ENCODE assay signal across 1 cellular context in the genomic region with DNA sequence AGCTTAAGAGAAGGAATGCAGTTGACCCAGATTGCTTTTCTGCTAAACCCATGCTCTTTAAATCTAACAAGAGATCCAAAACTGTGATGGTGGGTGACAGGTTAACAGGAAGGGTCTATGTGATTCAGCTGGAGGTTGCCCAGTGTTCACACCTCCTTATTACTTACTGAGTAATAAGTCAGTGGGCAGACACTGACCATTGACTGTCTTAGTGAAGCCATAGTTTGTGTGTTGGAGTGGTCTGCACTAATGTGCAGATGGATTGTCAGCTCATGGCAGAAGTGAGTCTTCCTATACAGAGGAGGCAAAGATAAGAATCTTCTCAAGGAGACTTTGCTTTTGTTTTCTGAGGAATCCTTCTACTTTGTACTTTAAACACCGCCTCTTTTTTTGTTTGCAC.
TF ChIP-seq lines count a peak whose summit lies in the region.

No MANE protein-coding gene starts in this region.

TF ChIP-seq in IMR-90, 13 proteins besides CTCF, POLR2A, EP300 and RAD21:
- TF ChIP-seq, protein P1, sequence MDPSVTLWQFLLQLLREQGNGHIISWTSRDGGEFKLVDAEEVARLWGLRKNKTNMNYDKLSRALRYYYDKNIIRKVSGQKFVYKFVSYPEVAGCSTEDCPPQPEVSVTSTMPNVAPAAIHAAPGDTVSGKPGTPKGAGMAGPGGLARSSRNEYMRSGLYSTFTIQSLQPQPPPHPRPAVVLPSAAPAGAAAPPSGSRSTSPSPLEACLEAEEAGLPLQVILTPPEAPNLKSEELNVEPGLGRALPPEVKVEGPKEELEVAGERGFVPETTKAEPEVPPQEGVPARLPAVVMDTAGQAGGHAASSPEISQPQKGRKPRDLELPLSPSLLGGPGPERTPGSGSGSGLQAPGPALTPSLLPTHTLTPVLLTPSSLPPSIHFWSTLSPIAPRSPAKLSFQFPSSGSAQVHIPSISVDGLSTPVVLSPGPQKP (IDR thresholded peaks at IDR 0.05; ENCODE audit: borderline replicate concordance, low read depth, low read length), result no peak
- TF ChIP-seq NFE2L2 (IDR thresholded peaks at IDR 0.05; ENCODE audit: low read depth, low read length), result no peak
- TF ChIP-seq SMC3 (IDR thresholded peaks at IDR 0.05; ENCODE audit: low read depth, low read length), result no peak
- TF ChIP-seq MXI1 (IDR thresholded peaks at IDR 0.05; ENCODE audit: borderline replicate concordance, low read depth, low read length), result no peak
- TF ChIP-seq MAFK (IDR thresholded peaks at IDR 0.05; ENCODE audit: low read depth, low read length), result no peak
- no peak for TF ChIP-seq MAZ (IDR thresholded peaks at IDR 0.05; ENCODE audit: borderline replicate concordance, low read depth, low read length)
- TF ChIP-seq RCOR1 (IDR thresholded peaks at IDR 0.05; ENCODE audit: insufficient replicate concordance, low read length), result no peak
- no peak for TF ChIP-seq CEBPB (IDR thresholded peaks at IDR 0.05; ENCODE audit: low read depth, low read length)
- TF ChIP-seq BHLHE40 (IDR thresholded peaks at IDR 0.05; ENCODE audit: low read depth, low read length), result no peak
- TF ChIP-seq, protein P2, sequence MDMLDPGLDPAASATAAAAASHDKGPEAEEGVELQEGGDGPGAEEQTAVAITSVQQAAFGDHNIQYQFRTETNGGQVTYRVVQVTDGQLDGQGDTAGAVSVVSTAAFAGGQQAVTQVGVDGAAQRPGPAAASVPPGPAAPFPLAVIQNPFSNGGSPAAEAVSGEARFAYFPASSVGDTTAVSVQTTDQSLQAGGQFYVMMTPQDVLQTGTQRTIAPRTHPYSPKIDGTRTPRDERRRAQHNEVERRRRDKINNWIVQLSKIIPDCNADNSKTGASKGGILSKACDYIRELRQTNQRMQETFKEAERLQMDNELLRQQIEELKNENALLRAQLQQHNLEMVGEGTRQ (IDR thresholded peaks at IDR 0.05; ENCODE audit: low read depth, low read length), result no peak
- TF ChIP-seq RFX5 (IDR thresholded peaks at IDR 0.05; ENCODE audit: low read depth, low read length), result no peak
- TF ChIP-seq FOS (IDR thresholded peaks at IDR 0.05; ENCODE audit: low read depth, low read length), result no peak
- TF ChIP-seq CHD1 (IDR thresholded peaks at IDR 0.05; ENCODE audit: low read depth, low read length), result no peak
